Comparison of ENCODE assay signal across 14 cellular contexts in genomic region chr14:95059126-95059525, GRCh38.
DNase-seq lines count a peak whose midpoint lies in the region; ATAC-seq and TF ChIP-seq lines count a peak whose summit lies in the region.
"Had no signal": no experiment of that assay in that cellular context is flagged by ENCODE, and none has a peak within 500 bp of the region (broad histone marks: within the 10 kb centered on the region; RNA-seq: fewer than 3 reads in every experiment).

No MANE protein-coding gene starts in this region.

- TF ChIP-seq CTCF in upper lobe of right lung (IDR thresholded peaks at IDR 0.05) (no peak), CD14-positive monocyte (IDR thresholded peaks at IDR 0.05) (no peak)

- no peaks in the 10 kb centered on the region for H3K36me3 ChIP-seq in upper lobe of right lung

- H3K4me1 Mint-ChIP-seq in stimulated activated naive CD8-positive, alpha-beta T cell treated with anti-CD3 and anti-CD28 coated beads, Interleukin-15, amount 100 ng/mL, for 72 hours = peaks cover 20% of the 10 kb centered on the region
- H3K4me1 Mint-ChIP-seq in activated CD4-positive, alpha-beta memory T cell treated with anti-CD3 and anti-CD28 coated beads for 36 hours (ENCODE audit: low read depth) = peaks cover 5% of the 10 kb centered on the region
- no peaks in the 10 kb centered on the region for H3K4me1 Mint-ChIP-seq in CD14-positive monocyte

- DNase-seq in NCI-H345 (lab: John Stamatoyannopoulos, UW) = peak; percentile 46
- no peak for DNase-seq in NCI-H345 treated with DMSO at 0.1 percent for 48 hours (lab: John Stamatoyannopoulos, UW; ENCODE audit: unreplicated experiment)
- no peak for DNase-seq in stimulated activated naive CD8-positive, alpha-beta T cell treated with anti-CD3 and anti-CD28 coated beads, Interleukin-15, amount 100 ng/mL, for 72 hours
- DNase-seq in stimulated activated naive CD8-positive, alpha-beta T cell treated with anti-CD3 and anti-CD28 coated beads, Interleukin-15, Interleukin-2, amounts not matched to agents 100 U/mL and 50 U/mL, for 24 hours = no peak
- peak; percentile 13 for DNase-seq in activated CD4-positive, alpha-beta memory T cell treated with anti-CD3 and anti-CD28 coated beads for 36 hours
- peak; percentile 2 for DNase-seq in upper lobe of right lung
- no peak for DNase-seq in CD14-positive monocyte (ENCODE audit: low spot score)
- DNase-seq: C1 segment of cervical spinal cord, COR-L47, GOT3, KG1, NCI-H510A treated with DMSO at 0.1 percent for 48 hours, SHP77 treated with DMSO at 0.1 percent for 48 hours had no signal

- H3K27me3 ChIP-seq in upper lobe of right lung = no peaks in the 10 kb centered on the region

- H3K27me3 Mint-ChIP-seq in stimulated activated naive CD8-positive, alpha-beta T cell treated with anti-CD3 and anti-CD28 coated beads, Interleukin-15, amount 100 ng/mL, for 72 hours = no peaks in the 10 kb centered on the region
- no peaks in the 10 kb centered on the region for H3K27me3 Mint-ChIP-seq in activated CD4-positive, alpha-beta memory T cell treated with anti-CD3 and anti-CD28 coated beads for 36 hours
- H3K27me3 Mint-ChIP-seq in CD14-positive monocyte (ENCODE audit: low read depth in 3 of 3) = peaks cover 0 to 5% (median 1%) of the 10 kb centered on the region in 3 donors

- no peaks in the 10 kb centered on the region for H3K4me1 ChIP-seq in upper lobe of right lung

- no peak overlapping the region for H3K27ac ChIP-seq in upper lobe of right lung

- H3K4me3 ChIP-seq in upper lobe of right lung = no peak overlapping the region

- intact Hi-C loops in activated CD4-positive, alpha-beta memory T cell treated with anti-CD3 and anti-CD28 coated beads for 36 hours (cut with micrococcal nuclease) = no loop called here
- intact Hi-C loops in upper lobe of right lung (cut with DNase I) (no loop called here), CD14-positive monocyte (cut with micrococcal nuclease) (no loop called here)

- no peaks in the 10 kb centered on the region for H3K9me3 Mint-ChIP-seq in stimulated activated naive CD8-positive, alpha-beta T cell treated with anti-CD3 and anti-CD28 coated beads, Interleukin-15, amount 100 ng/mL, for 72 hours
- H3K9me3 Mint-ChIP-seq in activated CD4-positive, alpha-beta memory T cell treated with anti-CD3 and anti-CD28 coated beads for 36 hours = no peaks in the 10 kb centered on the region
- H3K9me3 Mint-ChIP-seq in CD14-positive monocyte = no peaks in the 10 kb centered on the region

- POLR2A ChIA-PET in activated CD4-positive, alpha-beta memory T cell treated with anti-CD3 and anti-CD28 coated beads for 36 hours (lab: Charles Lee) = no interaction called here

- no peaks in the 10 kb centered on the region for H3K36me3 Mint-ChIP-seq in activated CD4-positive, alpha-beta memory T cell treated with anti-CD3 and anti-CD28 coated beads for 36 hours
- H3K36me3 Mint-ChIP-seq in CD14-positive monocyte = no peaks in the 10 kb centered on the region

- peak overlapping the region in 1 of 2 donors; percentile 74 for H3K4me3 Mint-ChIP-seq in stimulated activated naive CD8-positive, alpha-beta T cell treated with anti-CD3 and anti-CD28 coated beads, Interleukin-15, amount 100 ng/mL, for 72 hours
- no peak overlapping the region for H3K4me3 Mint-ChIP-seq in activated CD4-positive, alpha-beta memory T cell treated with anti-CD3 and anti-CD28 coated beads for 36 hours
- no peak overlapping the region for H3K4me3 Mint-ChIP-seq in CD14-positive monocyte

- CTCF ChIA-PET in activated CD4-positive, alpha-beta memory T cell treated with anti-CD3 and anti-CD28 coated beads for 36 hours (lab: Charles Lee) = no interaction called here

- H3K27ac Mint-ChIP-seq in stimulated activated naive CD8-positive, alpha-beta T cell treated with anti-CD3 and anti-CD28 coated beads, Interleukin-15, amount 100 ng/mL, for 72 hours = peak overlapping the region; percentile 3 to 95
- no peak overlapping the region for H3K27ac Mint-ChIP-seq in activated CD4-positive, alpha-beta memory T cell treated with anti-CD3 and anti-CD28 coated beads for 36 hours
- no peak overlapping the region for H3K27ac Mint-ChIP-seq in CD14-positive monocyte

- ATAC-seq in stimulated activated naive CD8-positive, alpha-beta T cell treated with anti-CD3 and anti-CD28 coated beads, Interleukin-15, amount 100 ng/mL, for 72 hours = peak; percentile 28
- no peak for ATAC-seq in stimulated activated naive CD8-positive, alpha-beta T cell treated with anti-CD3 and anti-CD28 coated beads, Interleukin-15, Interleukin-2, amounts not matched to agents 100 U/mL and 50 U/mL, for 24 hours
- ATAC-seq in upper lobe of right lung = no peak
- no peak for ATAC-seq in HG02973 (IDR thresholded peaks at IDR 0.05; ENCODE audit: unreplicated experiment)

- no peaks in the 10 kb centered on the region for H3K9me3 ChIP-seq in upper lobe of right lung

Comparison
In these comparisons a context has a peak if more than half of its experiments do, and no peak if none do; other contexts are left out.
1. DNase-seq: peak in NCI-H345 (single experiment), activated CD4-positive, alpha-beta memory T cell treated with anti-CD3 and anti-CD28 coated beads for 36 hours (single experiment) and upper lobe of right lung (single experiment); none in NCI-H345 treated with DMSO at 0.1 percent for 48 hours (single experiment), stimulated activated naive CD8-positive, alpha-beta T cell treated with anti-CD3 and anti-CD28 coated beads, Interleukin-15, amount 100 ng/mL, for 72 hours (0 of 2), stimulated activated naive CD8-positive, alpha-beta T cell treated with anti-CD3 and anti-CD28 coated beads, Interleukin-15, Interleukin-2, amounts not matched to agents 100 U/mL and 50 U/mL, for 24 hours (single experiment) and CD14-positive monocyte (single experiment).
2. H3K27ac Mint-ChIP-seq: peak in stimulated activated naive CD8-positive, alpha-beta T cell treated with anti-CD3 and anti-CD28 coated beads, Interleukin-15, amount 100 ng/mL, for 72 hours (2 of 2); none in activated CD4-positive, alpha-beta memory T cell treated with anti-CD3 and anti-CD28 coated beads for 36 hours (single experiment) and CD14-positive monocyte (0 of 7).